18 cellular contexts compared by ENCODE assay signal in the genomic region with DNA sequence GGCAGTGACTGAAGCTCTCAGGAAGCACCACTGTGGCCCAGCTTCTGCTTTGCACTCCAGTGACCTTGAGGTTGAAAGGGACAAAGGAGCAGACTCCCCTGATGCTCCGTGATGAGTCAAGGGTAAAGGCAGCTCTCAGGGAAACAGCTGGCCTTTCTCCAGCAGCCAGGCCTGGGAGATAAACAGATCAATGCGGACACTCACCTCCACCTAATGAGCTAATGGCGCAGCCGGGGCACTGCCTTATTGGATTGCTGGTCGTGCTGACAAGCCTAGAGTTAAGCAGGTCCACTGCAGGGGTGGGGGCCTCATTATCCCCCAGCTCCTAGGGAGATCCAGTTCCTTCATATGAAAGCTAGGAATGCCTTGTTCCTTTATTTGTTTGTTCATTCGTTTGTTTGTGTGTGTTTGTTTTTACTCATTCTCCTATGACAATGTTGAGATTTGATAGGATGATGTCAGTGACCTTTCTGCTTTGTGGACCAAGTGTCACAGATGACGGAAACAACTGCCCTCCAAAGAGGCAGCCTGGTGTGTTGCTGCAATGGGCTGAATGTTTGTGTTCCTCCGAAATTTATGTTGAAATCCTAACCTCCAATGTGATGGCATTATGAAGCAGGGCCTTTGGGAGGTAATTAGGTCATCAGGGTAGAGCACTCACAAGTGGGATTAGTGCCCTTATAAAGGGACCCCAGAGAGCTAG.
DNase-seq lines count a peak whose midpoint lies in the region; ATAC-seq and TF ChIP-seq lines count a peak whose summit lies in the region.
"Had no signal": no experiment of that assay in that cellular context is flagged by ENCODE, and none has a peak within 500 bp of the region (broad histone marks: within the 10 kb centered on the region; RNA-seq: fewer than 3 reads in every experiment).

No MANE protein-coding gene starts in this region.

- no peaks in the 10 kb centered on the region for H3K4me1 Mint-ChIP-seq in activated CD8-positive, alpha-beta memory T cell treated with anti-CD3 and anti-CD28 coated beads, Interleukin-2, amount 10 ng/mL, durations not matched to agents 7 days and 5 days
- no peaks in the 10 kb centered on the region for H3K4me1 Mint-ChIP-seq in activated CD4-positive, alpha-beta memory T cell treated with anti-CD3 and anti-CD28 coated beads, Interleukin-2, amount 10 ng/mL, durations not matched to agents 7 days and 5 days
- H3K4me1 Mint-ChIP-seq: activated naive CD8-positive, alpha-beta T cell treated with anti-CD3 and anti-CD28 coated beads, Interleukin-2, amount 10 ng/mL, durations not matched to agents 7 days and 5 days; natural killer cell had no signal

- H3K27me3 ChIP-seq in right lobe of liver, result no peaks in the 10 kb centered on the region

- intact Hi-C loops in right lobe of liver (cut with DNase I), result no loop called here

- H3K27me3 Mint-ChIP-seq in activated CD8-positive, alpha-beta memory T cell treated with anti-CD3 and anti-CD28 coated beads, Interleukin-2, amount 10 ng/mL, durations not matched to agents 7 days and 5 days, result no peaks in the 10 kb centered on the region
- H3K27me3 Mint-ChIP-seq in activated CD4-positive, alpha-beta memory T cell treated with anti-CD3 and anti-CD28 coated beads, Interleukin-2, amount 10 ng/mL, durations not matched to agents 7 days and 5 days, result no peaks in the 10 kb centered on the region
- H3K27me3 Mint-ChIP-seq: activated naive CD8-positive, alpha-beta T cell treated with anti-CD3 and anti-CD28 coated beads, Interleukin-2, amount 10 ng/mL, durations not matched to agents 7 days and 5 days had no signal

- H3K9me3 ChIP-seq in right lobe of liver, result no peaks in the 10 kb centered on the region

- TF ChIP-seq CTCF in right lobe of liver (IDR thresholded peaks at IDR 0.05), result no peak

- peak; percentile 86 to 90 (median 88) for ATAC-seq in right lobe of liver
- ATAC-seq in activated CD8-positive, alpha-beta memory T cell treated with anti-CD3 and anti-CD28 coated beads, Interleukin-2, amount 10 ng/mL, durations not matched to agents 7 days and 5 days, result no peak
- ATAC-seq in HG03139 (IDR thresholded peaks at IDR 0.05; ENCODE audit: unreplicated experiment), result no peak
- ATAC-seq: natural killer cell had no signal

- H3K9me3 Mint-ChIP-seq in activated CD8-positive, alpha-beta memory T cell treated with anti-CD3 and anti-CD28 coated beads, Interleukin-2, amount 10 ng/mL, durations not matched to agents 7 days and 5 days (ENCODE audit: low read depth), result no peaks in the 10 kb centered on the region
- H3K9me3 Mint-ChIP-seq in activated CD4-positive, alpha-beta memory T cell treated with anti-CD3 and anti-CD28 coated beads, Interleukin-2, amount 10 ng/mL, durations not matched to agents 7 days and 5 days, result no peaks in the 10 kb centered on the region
- H3K9me3 Mint-ChIP-seq: activated naive CD8-positive, alpha-beta T cell treated with anti-CD3 and anti-CD28 coated beads, Interleukin-2, amount 10 ng/mL, durations not matched to agents 7 days and 5 days; activated T-cell treated with anti-CD3 and anti-CD28 coated beads, Interleukin-2, amount 50 U/mL, for 24 hours; natural killer cell had no signal

- no peaks in the 10 kb centered on the region for H3K36me3 Mint-ChIP-seq in activated CD8-positive, alpha-beta memory T cell treated with anti-CD3 and anti-CD28 coated beads, Interleukin-2, amount 10 ng/mL, durations not matched to agents 7 days and 5 days
- no peaks in the 10 kb centered on the region for H3K36me3 Mint-ChIP-seq in activated CD4-positive, alpha-beta memory T cell treated with anti-CD3 and anti-CD28 coated beads, Interleukin-2, amount 10 ng/mL, durations not matched to agents 7 days and 5 days (ENCODE audit: low read depth)
- H3K36me3 Mint-ChIP-seq: activated naive CD8-positive, alpha-beta T cell treated with anti-CD3 and anti-CD28 coated beads, Interleukin-2, amount 10 ng/mL, durations not matched to agents 7 days and 5 days; natural killer cell had no signal

- H3K36me3 ChIP-seq in right lobe of liver, result no peaks in the 10 kb centered on the region

- TF ChIP-seq POLR2A in right lobe of liver (IDR thresholded peaks at IDR 0.05), result no peak

- POLR2A ChIA-PET in activated CD4-positive, alpha-beta memory T cell treated with anti-CD3 and anti-CD28 coated beads, Interleukin-2, amount 10 ng/mL, durations not matched to agents 7 days and 5 days (lab: Charles Lee), result no interaction called here

- CTCF ChIA-PET in activated CD8-positive, alpha-beta memory T cell treated with anti-CD3 and anti-CD28 coated beads, Interleukin-2, amount 10 ng/mL, durations not matched to agents 7 days and 5 days (lab: Charles Lee), result no interaction called here
- CTCF ChIA-PET in activated CD4-positive, alpha-beta memory T cell treated with anti-CD3 and anti-CD28 coated beads, Interleukin-2, amount 10 ng/mL, durations not matched to agents 7 days and 5 days (lab: Charles Lee), result no interaction called here

- no peaks in the 10 kb centered on the region for H3K4me1 ChIP-seq in right lobe of liver

- peak overlapping the region; percentile 48 to 83 (median 49) for H3K27ac ChIP-seq in right lobe of liver
- H3K27ac ChIP-seq: KMS-11, SK-N-MC had no signal

- H3K4me3 ChIP-seq in right lobe of liver, result no peak overlapping the region
- H3K4me3 ChIP-seq: SK-N-MC had no signal

- no peak overlapping the region for H3K27ac Mint-ChIP-seq in activated CD8-positive, alpha-beta memory T cell treated with anti-CD3 and anti-CD28 coated beads, Interleukin-2, amount 10 ng/mL, durations not matched to agents 7 days and 5 days
- no peak overlapping the region for H3K27ac Mint-ChIP-seq in activated CD4-positive, alpha-beta memory T cell treated with anti-CD3 and anti-CD28 coated beads, Interleukin-2, amount 10 ng/mL, durations not matched to agents 7 days and 5 days
- H3K27ac Mint-ChIP-seq: activated naive CD8-positive, alpha-beta T cell treated with anti-CD3 and anti-CD28 coated beads, Interleukin-2, amount 10 ng/mL, durations not matched to agents 7 days and 5 days; activated T-cell treated with anti-CD3 and anti-CD28 coated beads, Interleukin-2, amount 50 U/mL, for 24 hours; natural killer cell had no signal

- no peak overlapping the region for H3K4me3 Mint-ChIP-seq in activated CD8-positive, alpha-beta memory T cell treated with anti-CD3 and anti-CD28 coated beads, Interleukin-2, amount 10 ng/mL, durations not matched to agents 7 days and 5 days
- H3K4me3 Mint-ChIP-seq in activated CD4-positive, alpha-beta memory T cell treated with anti-CD3 and anti-CD28 coated beads, Interleukin-2, amount 10 ng/mL, durations not matched to agents 7 days and 5 days, result no peak overlapping the region
- H3K4me3 Mint-ChIP-seq: activated naive CD8-positive, alpha-beta T cell treated with anti-CD3 and anti-CD28 coated beads, Interleukin-2, amount 10 ng/mL, durations not matched to agents 7 days and 5 days; activated T-cell treated with anti-CD3 and anti-CD28 coated beads, Interleukin-2, amount 50 U/mL, for 24 hours; natural killer cell had no signal

- WGBS in right lobe of liver (ENCODE audit: insufficient coverage, low coverage, low lambda C conversion rate, missing lambda C conversion rate), result 30% methylated on average over 6 of the region's 8 CpGs

- DNase-seq in DMS153 (lab: John Stamatoyannopoulos, UW), result peak; percentile 84
- DNase-seq in NCI-H2029 treated with DMSO at 0.1 percent for 48 hours (lab: John Stamatoyannopoulos, UW), result peak; percentile 83
- DNase-seq in SHP77 treated with DMSO at 0.1 percent for 48 hours (lab: John Stamatoyannopoulos, UW), result peak; percentile 72
- DNase-seq in right lobe of liver, result peak; percentile 73 to 89 (median 88)
- no peak for DNase-seq in activated CD8-positive, alpha-beta memory T cell treated with anti-CD3 and anti-CD28 coated beads, Interleukin-2, amount 10 ng/mL, durations not matched to agents 7 days and 5 days
- no peak for DNase-seq in activated CD4-positive, alpha-beta memory T cell treated with anti-CD3 and anti-CD28 coated beads, Interleukin-2, amount 10 ng/mL, durations not matched to agents 7 days and 5 days
- DNase-seq in NCI-H446 treated with DMSO at 0.1 percent for 48 hours (lab: John Stamatoyannopoulos, UW), result no peak
- DNase-seq: activated CD4-positive, alpha-beta T cell treated with anti-CD3 and anti-CD28 coated beads, Interleukin-2, amount 50 U/mL, for 1 hour; activated naive CD8-positive, alpha-beta T cell treated with anti-CD3 and anti-CD28 coated beads, Interleukin-2, amount 10 ng/mL, durations not matched to agents 7 days and 5 days; activated T-cell treated with anti-CD3 and anti-CD28 coated beads, Interleukin-2, amount 50 U/mL, for 24 hours; caudate nucleus; effector memory CD4-positive, alpha-beta T cell; natural killer cell; NCI-H1694 treated with DMSO at 0.1 percent for 48 hours; OCI-M1 had no signal

Comparison
In these comparisons a context has a peak if more than half of its experiments do, and no peak if none do; other contexts are left out.
1. DNase-seq: peak in DMS153 (single experiment), NCI-H2029 treated with DMSO at 0.1 percent for 48 hours (single experiment), SHP77 treated with DMSO at 0.1 percent for 48 hours (single experiment) and right lobe of liver (3 of 3); none in activated CD8-positive, alpha-beta memory T cell treated with anti-CD3 and anti-CD28 coated beads, Interleukin-2, amount 10 ng/mL, durations not matched to agents 7 days and 5 days (single experiment), activated CD4-positive, alpha-beta memory T cell treated with anti-CD3 and anti-CD28 coated beads, Interleukin-2, amount 10 ng/mL, durations not matched to agents 7 days and 5 days (single experiment) and NCI-H446 treated with DMSO at 0.1 percent for 48 hours (single experiment).
2. ATAC-seq: peak in right lobe of liver (4 of 4); none in activated CD8-positive, alpha-beta memory T cell treated with anti-CD3 and anti-CD28 coated beads, Interleukin-2, amount 10 ng/mL, durations not matched to agents 7 days and 5 days (single experiment) and HG03139 (single experiment).